23 cellular contexts compared by ENCODE assay signal in genomic region chr19:52524086-52524485, GRCh38.
"Had no signal": no experiment of that assay in that cellular context is flagged by ENCODE, and none has a peak within 500 bp of the region (broad histone marks: within the 10 kb centered on the region; RNA-seq: fewer than 3 reads in every experiment).

No MANE protein-coding gene starts in this region.

- H3K9me3 ChIP-seq: esophagus muscularis mucosa, lower lobe of right lung had no signal

- DNase-seq: dermis blood vessel endothelial cell; dorsolateral prefrontal cortex; effector CD4-positive, alpha-beta T cell; effector memory CD4-positive, alpha-beta T cell; foreskin keratinocyte; heart left ventricle; hypothalamus; immature natural killer cell; islet precursor cell; left cardiac atrium; left lung; left ventricle myocardium superior; lower lobe of right lung; mesenchymal stem cell; mucosa of descending colon; naive B cell had no signal

- H3K4me3 Mint-ChIP-seq: immature natural killer cell had no signal

- H3K27ac Mint-ChIP-seq: immature natural killer cell, naive B cell had no signal

- H3K4me3 ChIP-seq: coronary artery, dorsolateral prefrontal cortex, esophagus muscularis mucosa, gastroesophageal sphincter, heart left ventricle, hepatocyte, left lung, lower lobe of right lung, mucosa of descending colon had no signal

- H3K27ac ChIP-seq: coronary artery, dorsolateral prefrontal cortex, esophagus muscularis mucosa, foreskin keratinocyte, gastroesophageal sphincter, heart left ventricle, hepatocyte, left lung, lower lobe of right lung had no signal

- H3K27me3 ChIP-seq: dorsolateral prefrontal cortex, esophagus muscularis mucosa, foreskin keratinocyte, gastroesophageal sphincter, heart left ventricle, hepatocyte had no signal

- H3K36me3 ChIP-seq: esophagus muscularis mucosa, gastroesophageal sphincter, heart left ventricle, lower lobe of right lung had no signal

- FAIRE-seq: colon, endothelial cell of umbilical vein, frontal cortex had no signal
